Comparison of ENCODE assay signal across 19 cellular contexts in the genomic region with DNA sequence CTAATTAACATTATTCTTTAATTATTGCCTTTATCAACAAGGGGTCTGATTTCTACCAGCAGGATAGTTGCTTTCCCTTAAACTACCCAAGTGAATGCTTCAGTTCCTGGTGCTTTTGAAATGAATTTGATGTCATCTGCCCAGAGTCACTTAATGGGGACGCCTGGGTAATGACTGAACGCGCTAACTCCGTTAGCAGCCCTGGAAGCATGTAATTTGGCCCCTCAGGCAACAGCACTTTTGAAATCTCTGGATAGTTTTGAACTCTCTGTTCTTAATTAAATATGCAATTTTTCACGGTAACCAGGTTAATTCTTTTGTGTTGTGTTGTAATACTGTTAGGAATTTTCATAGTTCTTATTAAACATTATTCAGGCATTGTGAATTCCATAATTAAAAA. TPM values are rescaled to one million over a fixed set of nuclear protein-coding genes. Genes with fewer than 3 reads are reported as not detected.
A peak's percentile ranks its signal among the peaks of the same experiment; 100 is the strongest.
DNase-seq lines count a peak whose midpoint lies in the region; ATAC-seq lines count a peak whose summit lies in the region.
"Had no signal": no experiment of that assay in that cellular context is flagged by ENCODE, and none has a peak within 500 bp of the region (broad histone marks: within the 10 kb centered on the region; RNA-seq: fewer than 3 reads in every experiment).

No MANE protein-coding gene starts in this region.

- H3K4me3 ChIP-seq in BLaER1 treated with 17β-estradiol and CSF1 and Interleukin-3, amounts not matched to agents 10 nM and 100 nM: peak overlapping the region in 3 of 10 experiments; percentile 8 to 38 (median 17); a peak in 3 of 20 replicates
- H3K4me3 ChIP-seq in CD8-positive, alpha-beta memory T cell (ENCODE audit: low read length): peak overlapping the region; percentile 25
- H3K4me3 ChIP-seq in mesodermal cell (ENCODE audit: extremely low read depth, insufficient read depth, low read length, poor library complexity, severe bottlenecking) (no peak overlapping the region), GM23248 (no peak overlapping the region)
- H3K4me3 ChIP-seq: esophagus muscularis mucosa, heart left ventricle, neural progenitor cell, right lobe of liver, uterus had no signal

- no peak overlapping the region for H2AFZ ChIP-seq in GM23248
- H2AFZ ChIP-seq: neural progenitor cell had no signal

- DNase-seq in CD8-positive, alpha-beta memory T cell: no peak
- DNase-seq in activated CD8-positive, alpha-beta T cell treated with anti-CD3 and anti-CD28 coated beads, Interleukin-2, amount 10 ng/mL, durations not matched to agents 7 days and 5 days: no peak
- DNase-seq in GM23248: no peak
- no peak for DNase-seq in EL
- DNase-seq: heart left ventricle; left cardiac atrium; NCI-H1092 treated with DMSO at 0.1 percent for 48 hours; NCI-H345; right lobe of liver; stimulated activated CD4-positive, alpha-beta T cell treated with anti-CD3 and anti-CD28 coated beads, Interleukin-4, amount 100 ng/mL, for 1 hour; uterus had no signal

- H3K4me2 ChIP-seq in BLaER1 treated with 17β-estradiol and CSF1 and Interleukin-3, amounts not matched to agents 10 nM and 100 nM: peak overlapping the region; percentile 65 to 84 (median 73)
- H3K4me2 ChIP-seq in GM23248 (ENCODE audit: unreplicated experiment): no peak overlapping the region
- H3K4me2 ChIP-seq: neural progenitor cell had no signal

- H3K27ac ChIP-seq in BLaER1 treated with 17β-estradiol and CSF1 and Interleukin-3, amounts not matched to agents 10 nM and 100 nM: peak overlapping the region; percentile 72 to 94 (median 77)
- H3K27ac ChIP-seq in CD8-positive, alpha-beta memory T cell (ENCODE audit: low read depth, low read length): peak overlapping the region; percentile 73
- H3K27ac ChIP-seq in mesodermal cell (ENCODE audit: low read depth, low read length, severe bottlenecking): peak overlapping the region; percentile 37
- H3K27ac ChIP-seq in GM23248: no peak overlapping the region
- H3K27ac ChIP-seq: esophagus muscularis mucosa, neural progenitor cell, right lobe of liver, uterus had no signal

- ATAC-seq in activated CD8-positive, alpha-beta T cell treated with anti-CD3 and anti-CD28 coated beads, Interleukin-2, amount 10 ng/mL, durations not matched to agents 7 days and 5 days: no peak
- no peak for ATAC-seq in GM18520 (IDR thresholded peaks at IDR 0.05; ENCODE audit: unreplicated experiment)
- ATAC-seq: HepG2 had no signal

- H4K20me1 ChIP-seq in BLaER1 treated with 17β-estradiol and CSF1 and Interleukin-3, amounts not matched to agents 10 nM and 100 nM: no peaks in the 10 kb centered on the region
- no peaks in the 10 kb centered on the region for H4K20me1 ChIP-seq in GM23248 (ENCODE audit: insufficient read depth)

- peak overlapping the region in 7 of 11 experiments; percentile 10 to 71 (median 50); a peak in 12 of 22 replicates for H3K9ac ChIP-seq in BLaER1 treated with 17β-estradiol and CSF1 and Interleukin-3, amounts not matched to agents 10 nM and 100 nM
- no peak overlapping the region for H3K9ac ChIP-seq in GM23248
- H3K9ac ChIP-seq: neural progenitor cell had no signal

- POLR2A ChIA-PET in CD8-positive, alpha-beta memory T cell (lab: Charles Lee): no interaction called here
- POLR2A ChIA-PET in activated CD8-positive, alpha-beta T cell treated with anti-CD3 and anti-CD28 coated beads, Interleukin-2, amount 10 ng/mL, durations not matched to agents 7 days and 5 days (lab: Charles Lee): no interaction called here

- peaks cover 31 to 34% (median 34%) of the 10 kb centered on the region in 3 donors for H3K4me1 Mint-ChIP-seq in CD8-positive, alpha-beta memory T cell
- peaks cover 29% of the 10 kb centered on the region for H3K4me1 Mint-ChIP-seq in activated CD8-positive, alpha-beta T cell treated with anti-CD3 and anti-CD28 coated beads, Interleukin-2, amount 10 ng/mL, durations not matched to agents 7 days and 5 days (ENCODE audit: low read depth)

- CTCF ChIA-PET in CD8-positive, alpha-beta memory T cell (lab: Charles Lee): interaction anchor here (1.4 kb wide), 1 partner anchor 18 kb away, joined by 4 read pairs; no protein-coding TSS in a partner anchor
- CTCF ChIA-PET in activated CD8-positive, alpha-beta T cell treated with anti-CD3 and anti-CD28 coated beads, Interleukin-2, amount 10 ng/mL, durations not matched to agents 7 days and 5 days (lab: Charles Lee): no interaction called here

- H3K9me2 ChIP-seq in GM23248 (ENCODE audit: insufficient read depth): no peaks in the 10 kb centered on the region

- H3K27ac Mint-ChIP-seq in CD8-positive, alpha-beta memory T cell: peak overlapping the region; percentile 74 to 99 (median 93)
- H3K27ac Mint-ChIP-seq in activated CD8-positive, alpha-beta T cell treated with anti-CD3 and anti-CD28 coated beads, Interleukin-2, amount 10 ng/mL, durations not matched to agents 7 days and 5 days: peak overlapping the region; percentile 100

- H3K36me3 ChIP-seq in BLaER1 treated with 17β-estradiol and CSF1 and Interleukin-3, amounts not matched to agents 10 nM and 100 nM: no peaks in the 10 kb centered on the region
- H3K36me3 ChIP-seq in CD8-positive, alpha-beta memory T cell (ENCODE audit: insufficient read depth, low read length): no peaks in the 10 kb centered on the region
- H3K36me3 ChIP-seq in mesodermal cell (ENCODE audit: control insufficient read depth, insufficient read depth, low read length): no peaks in the 10 kb centered on the region
- no peaks in the 10 kb centered on the region for H3K36me3 ChIP-seq in GM23248 (ENCODE audit: low read depth)
- H3K36me3 ChIP-seq: esophagus muscularis mucosa, heart left ventricle, neural progenitor cell, right lobe of liver, uterus had no signal

- peaks cover 0 to 1% of the 10 kb centered on the region in 2 donors for H3K27me3 Mint-ChIP-seq in CD8-positive, alpha-beta memory T cell
- no peaks in the 10 kb centered on the region for H3K27me3 Mint-ChIP-seq in activated CD8-positive, alpha-beta T cell treated with anti-CD3 and anti-CD28 coated beads, Interleukin-2, amount 10 ng/mL, durations not matched to agents 7 days and 5 days (ENCODE audit: low read depth)

- no peaks in the 10 kb centered on the region for H3K27me3 ChIP-seq in BLaER1 treated with 17β-estradiol and CSF1 and Interleukin-3, amounts not matched to agents 10 nM and 100 nM
- no peaks in the 10 kb centered on the region for H3K27me3 ChIP-seq in CD8-positive, alpha-beta memory T cell (ENCODE audit: insufficient read depth, low read length, poor library complexity, severe bottlenecking)
- peaks cover 7% of the 10 kb centered on the region; the same call in 1 of the 2 replicates for H3K27me3 ChIP-seq in GM23248 (replicated peaks; ENCODE audit: insufficient read depth)
- H3K27me3 ChIP-seq: neural progenitor cell, right lobe of liver, uterus had no signal

- H3K79me2 ChIP-seq in GM23248 (ENCODE audit: insufficient read depth): no peaks in the 10 kb centered on the region

- peaks cover 19 to 48% (median 29%) of the 10 kb centered on the region in 10 experiments for H3K4me1 ChIP-seq in BLaER1 treated with 17β-estradiol and CSF1 and Interleukin-3, amounts not matched to agents 10 nM and 100 nM
- peaks cover 31% of the 10 kb centered on the region for H3K4me1 ChIP-seq in CD8-positive, alpha-beta memory T cell (ENCODE audit: insufficient read depth, low read length)
- H3K4me1 ChIP-seq in mesodermal cell (ENCODE audit: control insufficient read depth, insufficient read depth, low read length, poor library complexity, severe bottlenecking): peaks cover 5% of the 10 kb centered on the region
- H3K4me1 ChIP-seq in GM23248 (ENCODE audit: insufficient read depth): no peaks in the 10 kb centered on the region
- H3K4me1 ChIP-seq: esophagus muscularis mucosa, right lobe of liver, uterus had no signal

- H3K36me3 Mint-ChIP-seq in CD8-positive, alpha-beta memory T cell: peaks cover 0 to 24% (median 1%) of the 10 kb centered on the region in 3 donors
- H3K36me3 Mint-ChIP-seq in activated CD8-positive, alpha-beta T cell treated with anti-CD3 and anti-CD28 coated beads, Interleukin-2, amount 10 ng/mL, durations not matched to agents 7 days and 5 days (ENCODE audit: low read depth): peaks cover 29% of the 10 kb centered on the region
- H3K36me3 Mint-ChIP-seq: neural progenitor cell had no signal

- H3K9me3 Mint-ChIP-seq in CD8-positive, alpha-beta memory T cell: peaks cover 0 to 23% (median 13%) of the 10 kb centered on the region in 5 donors
- H3K9me3 Mint-ChIP-seq in activated CD8-positive, alpha-beta T cell treated with anti-CD3 and anti-CD28 coated beads, Interleukin-2, amount 10 ng/mL, durations not matched to agents 7 days and 5 days (ENCODE audit: insufficient read depth): peaks cover 22% of the 10 kb centered on the region
- H3K9me3 Mint-ChIP-seq: neural progenitor cell had no signal

- peaks cover 0 to 19% (median 0%) of the 10 kb centered on the region in 11 experiments; a peak in 7 of 22 replicates for H3K9me3 ChIP-seq in BLaER1 treated with 17β-estradiol and CSF1 and Interleukin-3, amounts not matched to agents 10 nM and 100 nM (replicated peaks in 1 of 11)
- peaks cover 7% of the 10 kb centered on the region for H3K9me3 ChIP-seq in CD8-positive, alpha-beta memory T cell (ENCODE audit: low read length)
- H3K9me3 ChIP-seq in mesodermal cell (ENCODE audit: control insufficient read depth, low read length) (no peaks in the 10 kb centered on the region), GM23248 (ENCODE audit: low read depth) (no peaks in the 10 kb centered on the region)
- H3K9me3 ChIP-seq: esophagus muscularis mucosa, heart left ventricle, right lobe of liver, uterus had no signal

- 92 to 96% methylated on average over 4 of the region's 5 CpGs for WGBS in mesodermal cell (ENCODE audit: insufficient coverage in 2 of 2), 2 experiments
- 56 to 59% methylated on average over 5 of the region's 5 CpGs for whole genome bisulfite sequencing in GM23248 (ENCODE audit: low coverage in 1 of 2, low lambda C conversion rate in 2 of 2, missing lambda C conversion rate in 2 of 2), 2 experiments

- H3F3A ChIP-seq in GM23248 (ENCODE audit: insufficient read depth): no peaks in the 10 kb centered on the region

- in situ Hi-C loops in GM23248 (cut with MboI): no loop called here

- peak overlapping the region in 6 of 7 donors; percentile 28 to 69 (median 48) for H3K4me3 Mint-ChIP-seq in CD8-positive, alpha-beta memory T cell
- H3K4me3 Mint-ChIP-seq in activated CD8-positive, alpha-beta T cell treated with anti-CD3 and anti-CD28 coated beads, Interleukin-2, amount 10 ng/mL, durations not matched to agents 7 days and 5 days: no peak overlapping the region
- H3K4me3 Mint-ChIP-seq: neural progenitor cell had no signal

RNA-seq across cellular contexts. Expression of gene CUX2, which starts 23.8 kb away (rescaled TPM):
- total RNA-seq in CD8-positive, alpha-beta memory T cell: not detected
- polyA plus RNA-seq in CD8-positive, alpha-beta memory T cell: not detected
- total RNA-seq in activated CD8-positive, alpha-beta T cell treated with anti-CD3 and anti-CD28 coated beads, Interleukin-2, amount 10 ng/mL, durations not matched to agents 7 days and 5 days: 1 to 10 TPM; 1.1 to 1.3 TPM
- 2.8 TPM for polyA plus RNA-seq in mesodermal cell (2013, experiment 1 of 2)
- 1.9 TPM for polyA plus RNA-seq in mesodermal cell (2013, experiment 2 of 2)
- not detected in 2 replicates for total RNA-seq in GM23248 (2014; rRNA removed; shearing (Covaris generic))
- not detected in 2 replicates for polyA plus RNA-seq in GM23248 (2016; fragmentation: Nextera tagmentation; extraction: Ambion mirVana)
- total RNA-seq: HepG2; PC-3; T-helper 2 cell treated with Interferon-gamma antibody and Interleukin-4, amounts not matched to agents 100 ng/mL and 5 ng/mL, for 36 hours had no signal
- polyA plus RNA-seq: heart left ventricle, HepG2 had no signal
